In the genomic region with DNA sequence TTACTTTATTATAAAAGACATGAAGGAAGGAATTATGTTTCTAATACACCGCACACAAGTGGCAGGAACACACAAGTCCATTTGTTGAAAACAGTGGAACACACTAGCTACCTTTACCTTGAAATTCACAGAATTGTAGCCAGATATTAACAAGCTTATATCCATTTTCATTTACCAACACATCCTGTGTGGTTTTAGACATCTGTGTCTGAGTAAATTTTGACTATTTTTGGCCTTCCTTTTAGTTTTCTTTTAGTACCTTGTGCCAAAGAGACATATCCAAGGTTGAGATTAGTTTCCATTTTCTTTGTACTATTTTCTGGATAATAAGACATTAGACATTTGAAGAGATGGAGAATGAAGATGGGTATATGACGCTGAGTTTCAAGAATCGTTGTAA, we compare ENCODE assay signal across 29 cellular contexts. TPM values are rescaled to one million over a fixed set of nuclear protein-coding genes. Genes with fewer than 3 reads are reported as not detected.
"Had no signal": no experiment of that assay in that cellular context is flagged by ENCODE, and none has a peak within 500 bp of the region (broad histone marks: within the 10 kb centered on the region; RNA-seq: fewer than 3 reads in every experiment).

Gene KLRF2, plus strand, starts transcription at position 244 of the 400 bp plus-strand sequence. Its CDS starts 107 bp downstream, at position 351.

- H3K27ac ChIP-seq: SK-N-MC had no signal

- H3K36me3 Mint-ChIP-seq: activated naive CD4-positive, alpha-beta T cell treated with anti-CD3 and anti-CD28 coated beads, Interleukin-2, amount 10 ng/mL, durations not matched to agents 7 days and 5 days; brain; T-cell had no signal

- H3K4me3 Mint-ChIP-seq: activated CD4-positive, alpha-beta T cell treated with anti-CD3 and anti-CD28 coated beads for 36 hours; activated naive CD4-positive, alpha-beta T cell treated with anti-CD3 and anti-CD28 coated beads, Interleukin-2, amount 10 ng/mL, durations not matched to agents 7 days and 5 days; brain; T-cell had no signal

- DNase-seq: activated CD4-positive, alpha-beta T cell treated with anti-CD3 and anti-CD28 coated beads for 36 hours; activated CD4-positive, CD25-positive, alpha-beta regulatory T cell; activated gamma-delta T cell treated with Interleukin-2 at 50 U/mL for 16 hours; activated naive CD4-positive, alpha-beta T cell treated with anti-CD3 and anti-CD28 coated beads, Interleukin-2, amount 10 ng/mL, durations not matched to agents 7 days and 5 days; activated T-cell treated with anti-CD3 and anti-CD28 coated beads for 4 hours; activated T-cell treated with anti-CD3 and anti-CD28 coated beads, Interleukin-2, amount 50 U/mL, for 48 hours; amygdala; Karpas-422; NCI-H1092; NCI-H1417 treated with DMSO at 0.1 percent for 48 hours; NCI-H1694; NCI-H2029; NCI-H2107; NCI-H2171 treated with DMSO at 0.1 percent for 48 hours; NCI-H226; NCI-H526; NCI-H774; OCI-M1; RPMI8226; T-cell; T1000 had no signal

- ATAC-seq: activated CD4-positive, alpha-beta T cell treated with anti-CD3 and anti-CD28 coated beads for 36 hours; Panc1; Right ventricle myocardium inferior; T-cell had no signal

- H3K27ac Mint-ChIP-seq: activated CD4-positive, alpha-beta T cell treated with anti-CD3 and anti-CD28 coated beads for 36 hours; activated naive CD4-positive, alpha-beta T cell treated with anti-CD3 and anti-CD28 coated beads, Interleukin-2, amount 10 ng/mL, durations not matched to agents 7 days and 5 days; activated T-helper 2 cell treated with anti-CD3 and anti-CD28 coated beads, Interferon-gamma antibody, Interleukin-2, Interleukin-4, amounts not matched to agents 10 μg/mL and 5 μg/mL and 100 μg/mL, durations not matched to agents 14 hours and 24 hours and 36 hours; brain; T-cell had no signal

- FAIRE-seq: astrocyte, TTC549 had no signal

- H3K27me3 Mint-ChIP-seq: activated CD4-positive, alpha-beta T cell treated with anti-CD3 and anti-CD28 coated beads for 36 hours; activated naive CD4-positive, alpha-beta T cell treated with anti-CD3 and anti-CD28 coated beads, Interleukin-2, amount 10 ng/mL, durations not matched to agents 7 days and 5 days; T-cell had no signal

- H3K4me3 ChIP-seq: SK-N-MC had no signal

- H3K9me3 Mint-ChIP-seq: activated naive CD4-positive, alpha-beta T cell treated with anti-CD3 and anti-CD28 coated beads, Interleukin-2, amount 10 ng/mL, durations not matched to agents 7 days and 5 days; activated T-helper 2 cell treated with anti-CD3 and anti-CD28 coated beads, Interferon-gamma antibody, Interleukin-2, Interleukin-4, amounts not matched to agents 10 μg/mL and 5 μg/mL and 100 μg/mL, durations not matched to agents 14 hours and 24 hours and 36 hours; brain; T-cell had no signal

- H3K4me1 Mint-ChIP-seq: brain had no signal

RNA-seq across cellular contexts. Expression of gene KLRF2, which starts in this region (rescaled TPM):
- total RNA-seq: activated CD4-positive, alpha-beta T cell treated with anti-CD3 and anti-CD28 coated beads for 36 hours; activated T-helper 2 cell treated with anti-CD3 and anti-CD28 coated beads, Interferon-gamma antibody, Interleukin-2, Interleukin-4, amounts not matched to agents 10 μg/mL and 5 μg/mL and 100 μg/mL, durations not matched to agents 14 hours and 24 hours and 36 hours; astrocyte; NCI-H460; Right ventricle myocardium inferior; T-cell had no signal
